In the genomic region with DNA sequence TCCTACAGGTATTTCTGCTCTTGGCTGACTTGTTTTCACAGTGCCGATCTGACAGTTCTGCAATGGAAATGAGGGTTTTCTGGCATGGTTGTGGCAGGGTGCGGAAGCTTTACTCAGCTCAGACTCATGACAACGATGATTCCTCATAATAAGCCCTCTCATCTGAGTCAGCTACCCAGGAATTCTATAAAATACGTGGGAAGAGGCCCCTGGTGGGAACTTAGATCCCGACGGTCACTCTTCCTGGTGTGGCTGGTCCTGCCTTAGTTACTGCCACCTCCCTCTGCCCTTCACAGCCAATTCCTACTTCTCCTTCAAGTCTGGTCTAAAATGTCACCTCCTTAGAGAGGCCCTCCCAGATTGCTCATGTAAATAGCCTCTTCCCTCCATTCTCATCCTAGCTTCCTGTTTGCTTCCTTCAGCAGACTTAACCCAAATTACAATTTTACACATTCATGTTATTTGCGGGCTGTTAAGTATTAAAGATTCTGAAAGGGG, we compare ENCODE assay signal across 10 cellular contexts.
DNase-seq lines count a peak whose midpoint lies in the region; ATAC-seq, FAIRE-seq and TF ChIP-seq lines count a peak whose summit lies in the region.
"Had no signal": no experiment of that assay in that cellular context is flagged by ENCODE, and none has a peak within 500 bp of the region (broad histone marks: within the 10 kb centered on the region; RNA-seq: fewer than 3 reads in every experiment).

No MANE protein-coding gene starts in this region.

- no peak overlapping the region for H3K4ac ChIP-seq in neuronal stem cell (ENCODE audit: low read length)

- no peaks in the 10 kb centered on the region for H3K27me3 ChIP-seq in Panc1 (ENCODE audit: control insufficient read depth, insufficient read depth, low read length)
- H3K27me3 ChIP-seq in esophagus squamous epithelium, result no peaks in the 10 kb centered on the region
- H3K27me3 ChIP-seq in neuronal stem cell (ENCODE audit: control insufficient read depth in 3 of 3, insufficient read depth in 3 of 3, low read depth in 1 of 3, low read length in 3 of 3), result peaks cover 0 to 3% (median 0%) of the 10 kb centered on the region in 3 experiments
- no peaks in the 10 kb centered on the region for H3K27me3 ChIP-seq in small intestine (ENCODE audit: control insufficient read depth in 2 of 2, insufficient read depth in 2 of 2, low read length in 2 of 2)

- TF ChIP-seq CTCF in Panc1 (IDR thresholded peaks at IDR 0.05) (no peak), esophagus squamous epithelium (IDR thresholded peaks at IDR 0.05) (no peak)

- H3K27ac ChIP-seq in Panc1 (ENCODE audit: low read length), result peak overlapping the region; percentile 97
- peak overlapping the region; percentile 65 to 88 (median 83) for H3K27ac ChIP-seq in esophagus squamous epithelium
- no peak overlapping the region for H3K27ac ChIP-seq in neuronal stem cell (replicated peaks; ENCODE audit: low read length)
- H3K27ac ChIP-seq in small intestine (ENCODE audit: low read depth in 1 of 2, low read length in 1 of 2), result peak overlapping the region in 1 of 2 donors; percentile 84

- intact Hi-C loops in Panc1 (cut with micrococcal nuclease; ENCODE audit: unreplicated experiment) (loop anchor here (10.0 kb wide), 1 partner anchor 140 kb away; no protein-coding TSS in a partner anchor), esophagus squamous epithelium (cut with DNase I) (no loop called here)

- H3K9me3 ChIP-seq in Panc1 (ENCODE audit: control insufficient read depth, insufficient read depth, low read depth, low read length), result no peaks in the 10 kb centered on the region
- H3K9me3 ChIP-seq in esophagus squamous epithelium, result no peaks in the 10 kb centered on the region
- peaks cover 0 to 2% of the 10 kb centered on the region in 2 donors for H3K9me3 ChIP-seq in neuronal stem cell (replicated peaks in 1 of 2; ENCODE audit: control insufficient read depth in 2 of 2, insufficient read depth in 1 of 2, low read depth in 1 of 2, low read length in 2 of 2)
- H3K9me3 ChIP-seq in small intestine (ENCODE audit: control insufficient read depth, low read depth), result no peaks in the 10 kb centered on the region

- in situ Hi-C loops in Panc1 (cut with HindIII; ENCODE audit: low pct_unique_long_range_greater_than_20kb, low sequenced_read_pairs), result no loop called here

- H2BK15ac ChIP-seq in neuronal stem cell (ENCODE audit: low read length), result no peak overlapping the region

- peak; percentile 86 for ATAC-seq in Panc1
- ATAC-seq in HG02884 (IDR thresholded peaks at IDR 0.05; ENCODE audit: unreplicated experiment), result no peak
- ATAC-seq: stimulated activated effector memory CD8-positive, alpha-beta T cell treated with anti-CD3 and anti-CD28 coated beads, Interleukin-12 subunit alpha, Interleukin-12 subunit beta, amount 100 ng/mL, for 72 hours had no signal

- no peak for FAIRE-seq in small intestine (lab: Jason Lieb, UNC)

- H3K18ac ChIP-seq in neuronal stem cell (ENCODE audit: low read length), result no peak overlapping the region

- H3K79me1 ChIP-seq in neuronal stem cell (ENCODE audit: low read depth, low read length), result no peaks in the 10 kb centered on the region

- POLR2A ChIA-PET in Panc1 (lab: Charles Lee), result no interaction called here

- H2AFZ ChIP-seq in neuronal stem cell (ENCODE audit: low read length), result no peak overlapping the region

- no peak overlapping the region for H3K9ac ChIP-seq in neuronal stem cell (ENCODE audit: low read depth, low read length, poor library complexity)

- H3K23ac ChIP-seq in neuronal stem cell (ENCODE audit: low read depth, low read length, poor library complexity), result no peak overlapping the region

- peaks cover 44% of the 10 kb centered on the region for H3K4me1 ChIP-seq in Panc1 (ENCODE audit: control insufficient read depth, insufficient read depth, low read length)
- H3K4me1 ChIP-seq in esophagus squamous epithelium, result peaks cover 19 to 29% (median 20%) of the 10 kb centered on the region in 3 donors
- peaks cover 0 to 6% of the 10 kb centered on the region in 2 donors for H3K4me1 ChIP-seq in neuronal stem cell (ENCODE audit: control insufficient read depth in 2 of 2, insufficient read depth in 1 of 2, low read depth in 1 of 2, low read length in 2 of 2)
- no peaks in the 10 kb centered on the region for H3K4me1 ChIP-seq in small intestine (ENCODE audit: control insufficient read depth in 2 of 2, insufficient read depth in 1 of 2, low read depth in 1 of 2, low read length in 1 of 2)

- CTCF ChIA-PET in Panc1 (lab: Charles Lee), result interaction anchor here (0.5 kb wide), 1 partner anchor 477 kb away, joined by 5 read pairs; no protein-coding TSS in a partner anchor

- peak; percentile 79 for DNase-seq in AG08396 (ENCODE audit: low spot score)
- DNase-seq in Panc1 (ENCODE audit: low read depth, low spot score), result peak; percentile 22
- DNase-seq in esophagus squamous epithelium (lab: John Stamatoyannopoulos, UW), result no peak
- no peak for DNase-seq in neuronal stem cell (ENCODE audit: low spot score)
- no peak for DNase-seq in small intestine
- DNase-seq in GDM1 (lab: John Stamatoyannopoulos, UW), result no peak
- DNase-seq in iPS-NIHi7 (ENCODE audit: extremely low spot score), result no peak
- DNase-seq: CD8-positive, alpha-beta memory T cell had no signal

- H3K36me3 ChIP-seq in Panc1 (ENCODE audit: control insufficient read depth, insufficient read depth, low read length), result no peaks in the 10 kb centered on the region
- H3K36me3 ChIP-seq in esophagus squamous epithelium, result no peaks in the 10 kb centered on the region
- H3K36me3 ChIP-seq in neuronal stem cell (replicated peaks in 1 of 2; ENCODE audit: control insufficient read depth in 2 of 2, insufficient read depth in 2 of 2, low read length in 2 of 2), result no peaks in the 10 kb centered on the region
- no peaks in the 10 kb centered on the region for H3K36me3 ChIP-seq in small intestine (ENCODE audit: control insufficient read depth in 2 of 2, insufficient read depth in 2 of 2, low read length in 2 of 2)

- no peak for TF ChIP-seq POLR2A in esophagus squamous epithelium (IDR thresholded peaks at IDR 0.05)

- H3K4me2 ChIP-seq in neuronal stem cell (ENCODE audit: insufficient read depth, low read length, poor library complexity, severe bottlenecking), result no peak overlapping the region

- no peak overlapping the region for H2BK5ac ChIP-seq in neuronal stem cell (ENCODE audit: low read length)

- H2BK120ac ChIP-seq in neuronal stem cell (ENCODE audit: low read depth, low read length), result peak overlapping the region; percentile 25

- 18 to 20% methylated on average over 7 of the region's 7 CpGs for WGBS in esophagus squamous epithelium, 2 donors
- WGBS in neuronal stem cell (ENCODE audit: extremely low coverage in 2 of 2, insufficient read length in 2 of 2, insufficient replicate concordance in 1 of 2), 2 donors, result no CpG with 5 or more reads among the region's 7 CpGs
- WGBS in small intestine, 3 donors, result 67 to 73% (median 68%) methylated on average over 7 of the region's 7 CpGs

- H3K4me3 ChIP-seq in Panc1 (ENCODE audit: low read depth in 2 of 2, low read length in 2 of 2) (peak overlapping the region in 1 of 2 experiments; percentile 40; a peak in 2 of 4 replicates), esophagus squamous epithelium (peak overlapping the region in 1 of 4 donors; percentile 38), neuronal stem cell (ENCODE audit: low read length in 2 of 2) (no peak overlapping the region), small intestine (ENCODE audit: low read depth in 1 of 2, low read length in 2 of 2) (no peak overlapping the region)

- H2AK5ac ChIP-seq in neuronal stem cell (ENCODE audit: low read depth, low read length), result no peak overlapping the region

- H2BK12ac ChIP-seq in neuronal stem cell (ENCODE audit: low read length), result no peak overlapping the region

- no peak overlapping the region for H3K14ac ChIP-seq in neuronal stem cell (ENCODE audit: low read length)

- no TSS peak for BruUV-seq in Panc1 (replicated peaks; lab: Mats Ljungman, UMichigan)

- H4K91ac ChIP-seq in neuronal stem cell (ENCODE audit: low read depth, low read length, poor library complexity), result no peak overlapping the region

- no peak overlapping the region for H4K8ac ChIP-seq in neuronal stem cell (ENCODE audit: low read depth, low read length)

Comparison
In these comparisons a context has a peak if more than half of its experiments do, and no peak if none do; other contexts are left out.
1. DNase-seq: peak in AG08396 (single experiment) and Panc1 (single experiment); none in esophagus squamous epithelium (single experiment), neuronal stem cell (single experiment), small intestine (single experiment), GDM1 (single experiment) and iPS-NIHi7 (single experiment).